Comparison of ENCODE assay signal across 26 cellular contexts in the genomic region with DNA sequence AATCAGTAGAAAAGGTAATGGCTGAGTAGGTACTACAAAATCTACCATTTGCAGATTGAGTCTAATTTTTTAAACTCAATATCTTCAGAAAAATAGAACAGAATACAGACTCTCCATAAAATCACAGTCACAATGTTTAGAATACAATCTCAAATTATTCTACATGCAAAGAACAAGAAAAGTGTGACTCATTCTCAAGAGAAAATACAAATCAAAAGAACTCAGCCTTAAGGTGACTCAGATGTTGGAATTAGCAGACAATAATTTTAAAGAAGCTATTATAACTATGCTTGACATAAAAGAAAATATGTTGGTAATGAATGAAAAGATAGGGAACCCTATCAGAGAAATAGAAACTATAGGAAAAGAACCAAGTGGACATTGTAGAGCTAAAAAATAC.
"Had no signal": no experiment of that assay in that cellular context is flagged by ENCODE, and none has a peak within 500 bp of the region (broad histone marks: within the 10 kb centered on the region; RNA-seq: fewer than 3 reads in every experiment).

No MANE protein-coding gene starts in this region.

- H3K4me1 ChIP-seq: lower lobe of right lung, pancreas, right lobe of liver, suprapubic skin, transverse colon, upper lobe of right lung, uterus had no signal

- H3K4me3 ChIP-seq: lower lobe of right lung, pancreas, right lobe of liver, smooth muscle cell, suprapubic skin, transverse colon, upper lobe of right lung, uterus had no signal

- H3K9me3 ChIP-seq: neutrophil, pancreas, right lobe of liver had no signal

- H3K4me2 ChIP-seq: smooth muscle cell had no signal

- H3K36me3 ChIP-seq: lower lobe of right lung, neutrophil, pancreas, right lobe of liver, suprapubic skin, transverse colon, upper lobe of right lung, uterus had no signal

- H3K27ac ChIP-seq: lower lobe of right lung, neutrophil, pancreas, right lobe of liver, suprapubic skin, transverse colon, upper lobe of right lung, uterus had no signal

- FAIRE-seq: endometrium, keratinocyte, pancreas had no signal

- ATAC-seq: effector memory CD8-positive, alpha-beta T cell; left ventricle myocardium superior; lower lobe of right lung; natural killer cell treated with Interleukin-12 subunit alpha and Interleukin-12 subunit beta and Interleukin-15 and Interleukin-18, amount 100 ng/mL, for 72 hours; pancreas; right lobe of liver; stimulated activated naive CD8-positive, alpha-beta T cell treated with anti-CD3 and anti-CD28 coated beads, Interleukin-15, amount 100 ng/mL, for 72 hours; upper lobe of right lung had no signal

- H3K27me3 ChIP-seq: neutrophil, pancreas, right lobe of liver, suprapubic skin, transverse colon, upper lobe of right lung, uterus had no signal

- DNase-seq: cortex of kidney; effector memory CD8-positive, alpha-beta T cell; foreskin melanocyte; glutamatergic neuron; hypothalamus; immature natural killer cell; left ventricle myocardium superior; lower lobe of right lung; naive B cell; pancreas; right lobe of liver; stimulated activated CD4-positive, alpha-beta T cell treated with anti-CD3 and anti-CD28 coated beads, Interleukin-12 subunit alpha, Interleukin-12 subunit beta, amount 100 ng/mL, for 4 hours; stimulated activated CD4-positive, alpha-beta T cell treated with anti-CD3 and anti-CD28 coated beads, Interleukin-1b, Interleukin-23, amount 100 ng/mL, for 48 hours; stimulated activated CD4-positive, alpha-beta T cell treated with anti-CD3 and anti-CD28 coated beads, Interleukin-4, amount 100 ng/mL, for 1 hour; stimulated activated CD8-positive, alpha-beta memory T cell treated with anti-CD3 and anti-CD28 coated beads, Interleukin-4, amount 100 ng/mL, for 48 hours; stimulated activated naive CD4-positive, alpha-beta T cell; stimulated activated naive CD8-positive, alpha-beta T cell treated with anti-CD3 and anti-CD28 coated beads, Interleukin-15, amount 100 ng/mL, for 72 hours; transverse colon; upper lobe of right lung; uterus had no signal
